7 cellular contexts compared by ENCODE assay signal in the genomic region with DNA sequence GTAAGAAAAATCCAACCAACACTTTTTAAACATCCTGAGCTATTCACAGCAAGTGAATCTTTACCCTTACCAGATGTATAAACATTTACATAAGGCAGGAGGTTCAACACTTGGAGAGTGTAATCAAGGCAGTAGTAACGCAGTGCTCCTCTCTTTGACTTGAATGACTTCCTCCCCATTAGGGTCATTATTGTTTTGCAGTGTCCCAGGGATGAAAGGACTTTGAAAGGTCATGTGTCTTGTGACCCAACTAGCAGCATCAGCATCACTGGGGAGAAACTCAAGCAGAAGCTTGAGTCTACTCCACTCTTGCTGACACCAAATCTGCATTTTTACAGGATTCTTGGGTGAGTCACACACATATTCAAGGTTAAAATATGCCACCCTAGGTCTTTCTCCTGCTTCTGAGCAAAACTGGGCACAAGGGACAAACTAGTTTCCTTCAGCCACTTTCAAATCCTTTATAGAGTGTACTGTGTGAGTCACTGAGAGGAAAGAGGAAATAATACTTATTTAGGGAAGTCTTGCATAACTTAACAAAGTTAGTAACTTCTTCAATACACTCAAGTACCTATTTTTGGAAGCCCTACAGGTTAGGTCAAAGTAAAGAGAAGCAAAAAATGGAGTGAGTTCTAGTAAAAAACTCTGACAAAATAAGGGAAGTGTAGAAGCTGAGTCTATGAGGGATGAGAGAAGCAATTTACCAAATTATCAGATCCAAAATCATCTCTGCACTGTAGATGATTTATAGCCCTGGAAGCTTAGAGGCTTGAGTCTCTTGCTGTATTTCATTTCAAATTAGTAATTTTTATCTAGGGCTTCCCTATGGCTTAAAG. TPM values are rescaled to one million over a fixed set of nuclear protein-coding genes. Genes with fewer than 3 reads are reported as not detected.
A peak's percentile ranks its signal among the peaks of the same experiment; 100 is the strongest.
DNase-seq lines count a peak whose midpoint lies in the region; ATAC-seq and TF ChIP-seq lines count a peak whose summit lies in the region.

No MANE protein-coding gene starts in this region.

- no peaks in the 10 kb centered on the region for H3K79me2 ChIP-seq in neural progenitor cell (ENCODE audit: low read depth)

- no peak overlapping the region for H2AFZ ChIP-seq in neural progenitor cell (replicated peaks)

- H3K36me3 Mint-ChIP-seq in chondrocyte (ENCODE audit: low read depth) (no peaks in the 10 kb centered on the region), neural progenitor cell (no peaks in the 10 kb centered on the region)
- H3K36me3 Mint-ChIP-seq in naive thymus-derived CD8-positive, alpha-beta T cell: no peaks in the 10 kb centered on the region

- peak overlapping the region; percentile 74 for H3K27ac Mint-ChIP-seq in chondrocyte (ENCODE audit: unreplicated experiment)
- H3K27ac Mint-ChIP-seq in naive thymus-derived CD8-positive, alpha-beta T cell: peak overlapping the region in 8 of 10 donors; percentile 13 to 91 (median 75)
- no peak overlapping the region for H3K27ac Mint-ChIP-seq in neural progenitor cell

- H3K36me3 ChIP-seq in neural progenitor cell: no peaks in the 10 kb centered on the region

- no peaks in the 10 kb centered on the region for H3F3A ChIP-seq in neural progenitor cell (ENCODE audit: low read depth)

- no peaks in the 10 kb centered on the region for H3K4me1 ChIP-seq in neural progenitor cell

- ATAC-seq in GM18858 (IDR thresholded peaks at IDR 0.05; ENCODE audit: unreplicated experiment) (peak; percentile 92), HG02610 (IDR thresholded peaks at IDR 0.05; ENCODE audit: unreplicated experiment) (peak; percentile 93)
- ATAC-seq in naive thymus-derived CD8-positive, alpha-beta T cell: peak; percentile 33 to 83

- no peaks in the 10 kb centered on the region for H3K9me3 Mint-ChIP-seq in chondrocyte (ENCODE audit: low read depth)
- peaks cover 0 to under 1% (median 0%) of the 10 kb centered on the region in 9 donors for H3K9me3 Mint-ChIP-seq in naive thymus-derived CD8-positive, alpha-beta T cell
- H3K9me3 Mint-ChIP-seq in neural progenitor cell: peaks cover 3% of the 10 kb centered on the region

- no peak for TF ChIP-seq CTCF in chondrocyte (IDR thresholded peaks at IDR 0.05)
- TF ChIP-seq CTCF in neural progenitor cell (IDR thresholded peaks at IDR 0.05): no peak

- no peak overlapping the region for H3K4me3 ChIP-seq in neural progenitor cell

- H3K27me3 Mint-ChIP-seq in chondrocyte (ENCODE audit: low read depth) (no peaks in the 10 kb centered on the region), neural progenitor cell (ENCODE audit: insufficient read depth, low read depth) (no peaks in the 10 kb centered on the region)
- H3K27me3 Mint-ChIP-seq in naive thymus-derived CD8-positive, alpha-beta T cell: no peaks in the 10 kb centered on the region

- H3K4me2 ChIP-seq in neural progenitor cell: no peak overlapping the region

- no peak overlapping the region for H3K4me3 Mint-ChIP-seq in chondrocyte (ENCODE audit: unreplicated experiment)
- peak overlapping the region in 6 of 10 donors; percentile 3 to 26 (median 10) for H3K4me3 Mint-ChIP-seq in naive thymus-derived CD8-positive, alpha-beta T cell
- H3K4me3 Mint-ChIP-seq in neural progenitor cell: no peak overlapping the region

- POLR2A ChIA-PET in naive thymus-derived CD8-positive, alpha-beta T cell (lab: Charles Lee): interaction anchor here (0.7 to 7.3 kb wide), 7 partner anchors 8 to 53 kb away, joined by 3 to 63 read pairs (median 7); no protein-coding TSS in a partner anchor

- H3K9ac ChIP-seq in neural progenitor cell: no peak overlapping the region

- H3K4me1 Mint-ChIP-seq in chondrocyte (ENCODE audit: low read depth): peaks cover 39% of the 10 kb centered on the region
- H3K4me1 Mint-ChIP-seq in naive thymus-derived CD8-positive, alpha-beta T cell: peaks cover 17 to 75% (median 50%) of the 10 kb centered on the region in 4 donors
- H3K4me1 Mint-ChIP-seq in neural progenitor cell: peaks cover 15% of the 10 kb centered on the region

- no peaks in the 10 kb centered on the region for H4K20me1 ChIP-seq in neural progenitor cell (ENCODE audit: low read depth)

- no peak overlapping the region for H3K27ac ChIP-seq in neural progenitor cell

- no peaks in the 10 kb centered on the region for H3K9me3 ChIP-seq in neural progenitor cell (ENCODE audit: low read depth)

- H3K27me3 ChIP-seq in neural progenitor cell: no peaks in the 10 kb centered on the region

- DNase-seq in MV-4-11 (lab: John Stamatoyannopoulos, UW) (peak; percentile 99), chondrocyte (ENCODE audit: low spot score) (no peak), GOT3 (lab: John Stamatoyannopoulos, UW) (no peak), neural progenitor cell (ENCODE audit: low spot score) (no peak)
- DNase-seq in naive thymus-derived CD8-positive, alpha-beta T cell: no peak

RNA-seq across cellular contexts. Expression of gene EML4, which starts 51.0 kb away (rescaled TPM):
- total RNA-seq in chondrocyte (49.5 to 50.0 TPM (median 49.9 TPM) in 3 replicates), neural progenitor cell (ENCODE audit: low replicate concordance) (122 and 167 TPM in 2 replicates)
- total RNA-seq in naive thymus-derived CD8-positive, alpha-beta T cell: 100 to 1,000 TPM; 108 to 111 TPM
- polyA plus RNA-seq in naive thymus-derived CD8-positive, alpha-beta T cell: 10 to 100 TPM; 37.8 to 48.1 (median 44.7) TPM

Comparison
In these comparisons a context has a peak if more than half of its experiments do, and no peak if none do; other contexts are left out.
1. H3K4me3 Mint-ChIP-seq: peak in naive thymus-derived CD8-positive, alpha-beta T cell (6 of 10); none in chondrocyte (single experiment) and neural progenitor cell (single experiment).
2. Peak in every context shown above with its lines, with median percentiles within 50 percentile points of each other: ATAC-seq.